27 cellular contexts compared by ENCODE assay signal in genomic region chr6:93393554-93394074, GRCh38. TPM values are rescaled to one million over a fixed set of nuclear protein-coding genes. Genes with fewer than 3 reads are reported as not detected.
"Had no signal": no experiment of that assay in that cellular context is flagged by ENCODE, and none has a peak within 500 bp of the region (broad histone marks: within the 10 kb centered on the region; RNA-seq: fewer than 3 reads in every experiment).

No MANE protein-coding gene starts in this region.

- H3K27ac ChIP-seq: dorsolateral prefrontal cortex, epithelial cell of prostate, gastrocnemius medialis, neutrophil, prostate gland, sigmoid colon, stomach, thyroid gland had no signal

- H3K36me3 ChIP-seq: gastrocnemius medialis, neutrophil, prostate gland, right atrium auricular region, sigmoid colon, stomach, thyroid gland had no signal

- H3K4me3 ChIP-seq: gastrocnemius medialis, lung, mucosa of descending colon, prostate gland, sigmoid colon, stomach, thyroid gland had no signal

- ATAC-seq: esophagus mucosa; gastrocnemius medialis; mucosa of descending colon; natural killer cell treated with Interleukin-12 subunit alpha and Interleukin-12 subunit beta and Interleukin-15 and Interleukin-18, amount 100 ng/mL, for 72 hours; stimulated activated effector memory CD8-positive, alpha-beta T cell treated with anti-CD3 and anti-CD28 coated beads, Interleukin-12 subunit alpha, Interleukin-12 subunit beta, amount 100 ng/mL, for 72 hours had no signal

- H3K4me3 Mint-ChIP-seq: endodermal cell; mesothelial cell of epicardium; naive B cell; natural killer cell treated with Interleukin-12 subunit alpha and Interleukin-12 subunit beta and Interleukin-15 and Interleukin-18, amount 100 ng/mL, for 72 hours; neural crest cell; stimulated activated effector memory CD8-positive, alpha-beta T cell treated with anti-CD3 and anti-CD28 coated beads, Interleukin-12 subunit alpha, Interleukin-12 subunit beta, amount 100 ng/mL, for 72 hours; type B pancreatic cell had no signal

- H3K4me1 Mint-ChIP-seq: naive B cell; stimulated activated effector memory CD8-positive, alpha-beta T cell treated with anti-CD3 and anti-CD28 coated beads, Interleukin-12 subunit alpha, Interleukin-12 subunit beta, amount 100 ng/mL, for 72 hours had no signal

- H3K36me3 Mint-ChIP-seq: mesothelial cell of epicardium; naive B cell; natural killer cell treated with Interleukin-12 subunit alpha and Interleukin-12 subunit beta and Interleukin-15 and Interleukin-18, amount 100 ng/mL, for 72 hours; stimulated activated effector memory CD8-positive, alpha-beta T cell treated with anti-CD3 and anti-CD28 coated beads, Interleukin-12 subunit alpha, Interleukin-12 subunit beta, amount 100 ng/mL, for 72 hours; type B pancreatic cell had no signal

- DNase-seq: dorsolateral prefrontal cortex; effector CD4-positive, alpha-beta T cell; endodermal cell; foreskin fibroblast; gastrocnemius medialis; head of caudate nucleus; mesenchymal stem cell; mucosa of descending colon; naive B cell; sigmoid colon; stimulated activated CD4-positive, alpha-beta T cell treated with anti-CD3 and anti-CD28 coated beads, Interleukin-2, amount 100 ng/mL, for 24 hours; stimulated activated CD4-positive, alpha-beta T cell treated with anti-CD3 and anti-CD28 coated beads, Interleukin-4, amount 100 ng/mL, for 24 hours; stimulated activated naive CD4-positive, alpha-beta T cell treated with Interleukin-2 at 50 U/mL for 16 hours; stomach; thyroid gland had no signal

- H3K27ac Mint-ChIP-seq: endodermal cell; mesothelial cell of epicardium; naive B cell; natural killer cell treated with Interleukin-12 subunit alpha and Interleukin-12 subunit beta and Interleukin-15 and Interleukin-18, amount 100 ng/mL, for 72 hours; stimulated activated effector memory CD8-positive, alpha-beta T cell treated with anti-CD3 and anti-CD28 coated beads, Interleukin-12 subunit alpha, Interleukin-12 subunit beta, amount 100 ng/mL, for 72 hours; type B pancreatic cell had no signal

- H3K4me1 ChIP-seq: gastrocnemius medialis, prostate gland, thyroid gland had no signal

- H3K9me3 Mint-ChIP-seq: endodermal cell; mesothelial cell of epicardium; natural killer cell treated with Interleukin-12 subunit alpha and Interleukin-12 subunit beta and Interleukin-15 and Interleukin-18, amount 100 ng/mL, for 72 hours; neural crest cell; type B pancreatic cell had no signal

- H3K27me3 ChIP-seq: gastrocnemius medialis, neutrophil, right atrium auricular region, sigmoid colon, stomach, thyroid gland had no signal

- H3K9me3 ChIP-seq: gastrocnemius medialis, mucosa of descending colon, neutrophil, prostate gland, right atrium auricular region, sigmoid colon, stomach, thyroid gland had no signal

- H3K27me3 Mint-ChIP-seq: naive B cell; natural killer cell treated with Interleukin-12 subunit alpha and Interleukin-12 subunit beta and Interleukin-15 and Interleukin-18, amount 100 ng/mL, for 72 hours; type B pancreatic cell had no signal

RNA-seq across cellular contexts. Expression of gene EPHA7, which starts 25.7 kb away (rescaled TPM):
- total RNA-seq: natural killer cell treated with Interleukin-12 subunit alpha and Interleukin-12 subunit beta and Interleukin-15 and Interleukin-18, amount 100 ng/mL, for 72 hours had no signal
- polyA plus RNA-seq: keratinocyte had no signal
